Comparison of ENCODE assay signal across 13 cellular contexts in the genomic region with DNA sequence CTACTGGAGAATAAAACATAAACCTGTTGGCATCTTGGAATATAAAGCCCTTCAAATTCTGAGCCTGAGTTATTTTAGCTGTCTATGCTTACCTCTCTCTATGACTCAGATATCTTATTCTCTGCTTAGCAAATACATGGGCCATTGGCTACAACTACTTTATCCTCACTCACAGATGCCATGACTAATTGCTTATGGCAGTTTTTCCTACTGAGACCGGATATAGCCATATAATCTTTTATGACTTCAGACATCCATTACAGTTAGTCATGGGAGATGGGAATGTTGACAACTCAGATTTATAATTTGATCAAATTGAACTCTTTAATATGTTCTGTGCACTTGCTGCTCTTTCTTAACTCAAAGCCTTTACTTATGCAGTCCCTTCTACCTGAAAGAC.
DNase-seq lines count a peak whose midpoint lies in the region; ATAC-seq and TF ChIP-seq lines count a peak whose summit lies in the region.
"Had no signal": no experiment of that assay in that cellular context is flagged by ENCODE, and none has a peak within 500 bp of the region (broad histone marks: within the 10 kb centered on the region; RNA-seq: fewer than 3 reads in every experiment).

No MANE protein-coding gene starts in this region.

- POLR2A ChIA-PET in RWPE1 (lab: Yijun Ruan, JAX; ENCODE audit: low non-redundant PET), result no interaction called here

- H3K27me3 ChIP-seq in GM23248 (replicated peaks; ENCODE audit: insufficient read depth), result no peaks in the 10 kb centered on the region

- no peak overlapping the region for H2AFZ ChIP-seq in GM23248

- in situ Hi-C loops in GM23248 (cut with MboI), result no loop called here

- peaks cover 6% of the 10 kb centered on the region for H3F3A ChIP-seq in GM23248 (ENCODE audit: insufficient read depth)

- TF ChIP-seq CTCF in RWPE1 (conservative IDR thresholded peaks at IDR 0.05; ENCODE audit: low read depth) (no peak), fibroblast of mammary gland (conservative IDR thresholded peaks at IDR 0.05; ENCODE audit: control insufficient read depth, insufficient read depth, low read depth, low read length) (no peak), retinal pigment epithelial cell (conservative IDR thresholded peaks at IDR 0.05; ENCODE audit: low read depth, low read length) (no peak)

- intact Hi-C loops in cardiac septum (cut with DNase I), result no loop called here

- H3K4me3 ChIP-seq in GM23248 (no peak overlapping the region), fibroblast of mammary gland (ENCODE audit: control insufficient read depth, low read depth, low read length) (no peak overlapping the region), retinal pigment epithelial cell (ENCODE audit: low read length) (no peak overlapping the region)

- H3K9ac ChIP-seq in GM23248, result no peak overlapping the region

- H3K9me2 ChIP-seq in GM23248 (ENCODE audit: insufficient read depth), result no peaks in the 10 kb centered on the region

- no peak overlapping the region for H3K4me2 ChIP-seq in GM23248 (ENCODE audit: unreplicated experiment)

- no peaks in the 10 kb centered on the region for H3K79me2 ChIP-seq in GM23248 (ENCODE audit: insufficient read depth)

- 5 to 6% methylated on average over 1 of the region's 1 CpG for WGBS in GM23248 (ENCODE audit: low coverage in 1 of 2, low lambda C conversion rate in 2 of 2, missing lambda C conversion rate in 2 of 2), 2 experiments

- no peak for ATAC-seq in HG03457 (IDR thresholded peaks at IDR 0.05; ENCODE audit: unreplicated experiment)
- ATAC-seq: sciatic nerve had no signal

- no peaks in the 10 kb centered on the region for H4K20me1 ChIP-seq in GM23248 (ENCODE audit: insufficient read depth)

- peaks cover 5% of the 10 kb centered on the region; the same call in 1 of the 2 replicates for H3K4me1 ChIP-seq in GM23248 (ENCODE audit: insufficient read depth)

- DNase-seq in GM23248 (peak; percentile 70), RWPE1 (ENCODE audit: low spot score) (peak; percentile 84), fibroblast of mammary gland (ENCODE audit: low read depth) (peak; percentile 57), retinal pigment epithelial cell (ENCODE audit: low read depth) (peak; percentile 88), NOMO-1 treated with DMSO at 0.1 percent for 48 hours (lab: John Stamatoyannopoulos, UW; ENCODE audit: unreplicated experiment) (no peak), cardiac septum (ENCODE audit: low spot score) (no peak)
- DNase-seq in stimulated activated CD4-positive, alpha-beta T cell treated with anti-CD3 and anti-CD28 coated beads, Interleukin-4, amount 100 ng/mL, for 24 hours, result no peak
- DNase-seq: activated CD8-positive, alpha-beta memory T cell treated with anti-CD3 and anti-CD28 coated beads, Interleukin-2, amount 50 U/mL, for 4 hours; effector memory CD4-positive, alpha-beta T cell; Karpas-422; Right ventricle myocardium superior had no signal

- CTCF ChIA-PET in RWPE1 (lab: Yijun Ruan, JAX), result no interaction called here

- no peaks in the 10 kb centered on the region for H3K36me3 ChIP-seq in GM23248 (ENCODE audit: low read depth)

- H3K27ac ChIP-seq in GM23248 (no peak overlapping the region), RWPE1 (no peak overlapping the region)

- no peaks in the 10 kb centered on the region for H3K9me3 ChIP-seq in GM23248 (ENCODE audit: low read depth)

Comparison
In these comparisons a context has a peak if more than half of its experiments do, and no peak if none do; other contexts are left out.
1. DNase-seq: peak in GM23248 (single experiment), RWPE1 (single experiment), fibroblast of mammary gland (single experiment) and retinal pigment epithelial cell (single experiment); none in stimulated activated CD4-positive, alpha-beta T cell treated with anti-CD3 and anti-CD28 coated beads, Interleukin-4, amount 100 ng/mL, for 24 hours (single experiment), NOMO-1 treated with DMSO at 0.1 percent for 48 hours (single experiment) and cardiac septum (single experiment).